ENCODE assay signal across 1 cellular context in genomic region chr1:225651376-225651871, GRCh38.
TF ChIP-seq lines count a peak whose summit lies in the region.

No MANE protein-coding gene starts in this region.

TF ChIP-seq in HepG2, 621 proteins besides CTCF, POLR2A, EP300 and RAD21 (continued from another document):
- TF ChIP-seq PRDM15 (CRISPR knock-in tag; IDR thresholded peaks at IDR 0.05) = no peak
- TF ChIP-seq ZNF788 (CRISPR knock-in tag; IDR thresholded peaks at IDR 0.05; ENCODE audit: borderline replicate concordance) = no peak
- TF ChIP-seq ZFP1 (CRISPR knock-in tag; IDR thresholded peaks at IDR 0.05) = no peak
- no peak for TF ChIP-seq E2F2 (CRISPR knock-in tag; IDR thresholded peaks at IDR 0.05; ENCODE audit: borderline replicate concordance)
- TF ChIP-seq DZIP1 (CRISPR knock-in tag; IDR thresholded peaks at IDR 0.05) = no peak
- TF ChIP-seq ZNF446 (CRISPR knock-in tag; IDR thresholded peaks at IDR 0.05) = no peak
- TF ChIP-seq ZBTB49 (CRISPR knock-in tag; IDR thresholded peaks at IDR 0.05; ENCODE audit: borderline replicate concordance) = no peak
- TF ChIP-seq ZNF670 (CRISPR knock-in tag; IDR thresholded peaks at IDR 0.05; ENCODE audit: borderline replicate concordance) = no peak
- peak; percentile 16; the same call in 1 of the 2 replicates for TF ChIP-seq SAP130 (CRISPR knock-in tag; IDR thresholded peaks at IDR 0.05; ENCODE audit: low read depth)
- TF ChIP-seq SOX6 (IDR thresholded peaks at IDR 0.05) = no peak
- no peak for TF ChIP-seq SOX6 (CRISPR knock-in tag; IDR thresholded peaks at IDR 0.05)
- no peak for TF ChIP-seq HOXD1 (CRISPR knock-in tag; IDR thresholded peaks at IDR 0.05)
- no peak for TF ChIP-seq HNRNPUL1 (IDR thresholded peaks at IDR 0.05; ENCODE audit: low read depth, low read length)
- 0 out of 2 replicates have a peak, but pooled peaks have one; percentile 35 for TF ChIP-seq KMT2A (CRISPR knock-in tag; IDR thresholded peaks at IDR 0.05)
- no peak for TF ChIP-seq HOMEZ (CRISPR knock-in tag; IDR thresholded peaks at IDR 0.05; ENCODE audit: low read depth)
- no peak for TF ChIP-seq DMTF1 (CRISPR knock-in tag; IDR thresholded peaks at IDR 0.05)
- no peak for TF ChIP-seq ZNF737 (CRISPR knock-in tag; IDR thresholded peaks at IDR 0.05; ENCODE audit: borderline replicate concordance)
- TF ChIP-seq ZNF644 (CRISPR knock-in tag; IDR thresholded peaks at IDR 0.05; ENCODE audit: low read depth) = no peak
- 0 out of 2 replicates have a peak, but pooled peaks have one; percentile 29 for TF ChIP-seq YEATS4 (CRISPR knock-in tag; IDR thresholded peaks at IDR 0.05; ENCODE audit: borderline replicate concordance)
- peak; percentile 60 for TF ChIP-seq NFE2L2 (IDR thresholded peaks at IDR 0.05; ENCODE audit: low read length)
